20 cellular contexts compared by ENCODE assay signal in the genomic region with DNA sequence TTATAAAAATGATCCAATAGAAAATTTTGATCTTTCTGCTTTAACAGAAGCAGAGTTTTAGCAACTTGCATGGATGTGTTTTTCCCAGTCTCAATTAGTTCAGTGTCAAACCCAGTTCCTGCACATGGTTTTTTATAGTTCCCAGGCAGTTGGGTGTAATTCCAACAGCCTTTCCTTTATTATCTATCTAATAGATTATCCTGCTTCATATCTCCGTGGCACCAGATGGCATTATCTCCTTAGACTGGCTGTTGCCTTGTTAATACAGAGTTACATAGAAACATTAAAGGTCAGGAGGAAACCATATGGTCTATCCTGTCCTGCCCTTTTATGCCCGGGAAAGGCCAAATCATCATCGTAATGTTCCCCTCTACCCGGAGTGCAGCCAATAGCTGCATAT.
"Had no signal": no experiment of that assay in that cellular context is flagged by ENCODE, and none has a peak within 500 bp of the region (broad histone marks: within the 10 kb centered on the region; RNA-seq: fewer than 3 reads in every experiment).

No MANE protein-coding gene starts in this region.

- ATAC-seq: body of pancreas; foreskin keratinocyte; left cardiac atrium; psoas muscle; sciatic nerve; stimulated activated naive CD8-positive, alpha-beta T cell treated with anti-CD3 and anti-CD28 coated beads, Interleukin-15, amount 100 ng/mL, for 72 hours had no signal

- H3K4me1 ChIP-seq: body of pancreas, foreskin keratinocyte, lower lobe of right lung, psoas muscle, upper lobe of right lung had no signal

- H3K36me3 ChIP-seq: lower lobe of right lung, upper lobe of right lung had no signal

- DNase-seq: activated CD4-positive, alpha-beta T cell treated with anti-CD3 and anti-CD28 coated beads, Interleukin-2, amount 10 ng/mL, durations not matched to agents 7 days and 5 days; activated CD8-positive, alpha-beta memory T cell treated with anti-CD3 and anti-CD28 coated beads for 24 hours; activated gamma-delta T cell treated with Interleukin-2 at 50 U/mL for 16 hours; activated naive CD8-positive, alpha-beta T cell treated with anti-CD3 and anti-CD28 coated beads for 36 hours; amygdala; body of pancreas; central memory CD4-positive, alpha-beta T cell; cortex of kidney; effector CD4-positive, alpha-beta T cell; foreskin keratinocyte; glutamatergic neuron; left cardiac atrium; midbrain; psoas muscle; stimulated activated CD4-positive, alpha-beta T cell treated with anti-CD3 and anti-CD28 coated beads, Interleukin-1b, Interleukin-23, amount 100 ng/mL, for 48 hours; stimulated activated naive CD8-positive, alpha-beta T cell treated with anti-CD3 and anti-CD28 coated beads, Interleukin-15, amount 100 ng/mL, for 72 hours; upper lobe of right lung had no signal

- H3K27ac ChIP-seq: body of pancreas, foreskin keratinocyte, lower lobe of right lung, psoas muscle, upper lobe of right lung had no signal

- H3K4me3 ChIP-seq: body of pancreas, lower lobe of right lung, psoas muscle, upper lobe of right lung had no signal

- FAIRE-seq: TTC549 had no signal

- H3K27me3 ChIP-seq: body of pancreas, foreskin keratinocyte, upper lobe of right lung had no signal

- H3K9me3 ChIP-seq: body of pancreas, lower lobe of right lung, upper lobe of right lung had no signal
